Comparison of ENCODE assay signal across 14 cellular contexts in the genomic region with DNA sequence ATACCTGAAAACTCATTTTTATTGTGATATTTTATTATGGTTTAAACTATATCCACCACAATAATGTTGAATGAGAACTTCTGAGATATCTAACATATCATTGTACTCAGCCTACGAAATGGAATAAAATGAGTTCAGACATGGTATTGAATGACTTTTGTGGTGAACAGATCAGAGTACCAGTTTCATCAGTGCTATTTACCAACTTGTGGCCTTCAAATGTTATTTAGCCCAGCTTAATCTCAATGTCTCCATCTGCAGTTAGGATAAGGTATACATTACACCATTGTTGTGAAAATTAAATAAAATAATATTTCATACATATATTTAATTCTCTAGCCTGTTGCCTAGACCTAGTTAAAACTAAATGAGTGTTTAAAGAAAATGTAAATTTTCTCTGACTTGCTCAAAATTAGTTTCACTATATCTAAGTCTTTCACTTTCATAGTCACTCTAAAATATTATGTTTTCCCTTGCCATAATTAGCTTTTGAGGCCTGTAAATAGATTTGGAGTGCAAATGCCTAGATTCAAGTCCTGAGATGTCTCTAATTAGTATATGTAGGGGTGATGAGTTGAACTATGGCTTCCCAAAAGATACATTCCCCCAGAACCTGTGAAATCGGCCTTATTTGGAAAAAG.
A peak's percentile ranks its signal among the peaks of the same experiment; 100 is the strongest.
DNase-seq lines count a peak whose midpoint lies in the region; ATAC-seq lines count a peak whose summit lies in the region.
"Had no signal": no experiment of that assay in that cellular context is flagged by ENCODE, and none has a peak within 500 bp of the region (broad histone marks: within the 10 kb centered on the region; RNA-seq: fewer than 3 reads in every experiment).

No MANE protein-coding gene starts in this region.

- no peak overlapping the region for H3K4me3 Mint-ChIP-seq in T-cell
- H3K4me3 Mint-ChIP-seq: GM23338, neural progenitor cell had no signal

- H3K9me3 Mint-ChIP-seq in T-cell, result peaks cover 7 to 11% (median 9%) of the 10 kb centered on the region in 3 donors
- H3K9me3 Mint-ChIP-seq: GM23338 had no signal

- POLR2A ChIA-PET in T-cell (lab: Charles Lee), result no interaction called here

- H3K27me3 Mint-ChIP-seq in T-cell, result no peaks in the 10 kb centered on the region

- peak; percentile 67 for ATAC-seq in GM19351 (IDR thresholded peaks at IDR 0.05; ENCODE audit: unreplicated experiment)
- ATAC-seq in HG02798 (IDR thresholded peaks at IDR 0.05; ENCODE audit: poor library complexity, unreplicated experiment), result peak; percentile 63
- peak; percentile 54 for ATAC-seq in HG03565 (IDR thresholded peaks at IDR 0.05; ENCODE audit: unreplicated experiment)
- peak; percentile 79 for ATAC-seq in left lobe of liver
- no peak for ATAC-seq in T-cell (replicated peaks in 1 of 4)
- ATAC-seq: gastroesophageal sphincter, GM23338, left lung had no signal

- DNase-seq in left lobe of liver (ENCODE audit: low spot score), result no peak
- DNase-seq in NOMO-1 treated with dmso at 0.1 percent for 144 hours (lab: John Stamatoyannopoulos, UW; ENCODE audit: unreplicated experiment), result no peak
- DNase-seq in AG08396 (ENCODE audit: low spot score), result no peak
- no peak for DNase-seq in T-cell
- DNase-seq: Caco-2, dorsolateral prefrontal cortex, left lung, NCI-H1694 had no signal

- no peaks in the 10 kb centered on the region for H3K4me1 Mint-ChIP-seq in T-cell
- H3K4me1 Mint-ChIP-seq: neural progenitor cell had no signal

- H3K27ac Mint-ChIP-seq in T-cell, result no peak overlapping the region
- H3K27ac Mint-ChIP-seq: GM23338, neural progenitor cell had no signal

- CTCF ChIA-PET in T-cell (lab: Charles Lee), result interaction anchor here in 1 of 2 donors (0.7 kb wide), 1 partner anchor 137 kb away, joined by 3 read pairs; no protein-coding TSS in a partner anchor

- H3K36me3 Mint-ChIP-seq in T-cell, result no peaks in the 10 kb centered on the region
- H3K36me3 Mint-ChIP-seq: neural progenitor cell had no signal

Comparison
In these comparisons a context has a peak if more than half of its experiments do, and no peak if none do; other contexts are left out.
1. ATAC-seq: peak in GM19351 (single experiment), HG02798 (single experiment), HG03565 (single experiment) and left lobe of liver (single experiment); none in T-cell (0 of 4).